In the genomic region with DNA sequence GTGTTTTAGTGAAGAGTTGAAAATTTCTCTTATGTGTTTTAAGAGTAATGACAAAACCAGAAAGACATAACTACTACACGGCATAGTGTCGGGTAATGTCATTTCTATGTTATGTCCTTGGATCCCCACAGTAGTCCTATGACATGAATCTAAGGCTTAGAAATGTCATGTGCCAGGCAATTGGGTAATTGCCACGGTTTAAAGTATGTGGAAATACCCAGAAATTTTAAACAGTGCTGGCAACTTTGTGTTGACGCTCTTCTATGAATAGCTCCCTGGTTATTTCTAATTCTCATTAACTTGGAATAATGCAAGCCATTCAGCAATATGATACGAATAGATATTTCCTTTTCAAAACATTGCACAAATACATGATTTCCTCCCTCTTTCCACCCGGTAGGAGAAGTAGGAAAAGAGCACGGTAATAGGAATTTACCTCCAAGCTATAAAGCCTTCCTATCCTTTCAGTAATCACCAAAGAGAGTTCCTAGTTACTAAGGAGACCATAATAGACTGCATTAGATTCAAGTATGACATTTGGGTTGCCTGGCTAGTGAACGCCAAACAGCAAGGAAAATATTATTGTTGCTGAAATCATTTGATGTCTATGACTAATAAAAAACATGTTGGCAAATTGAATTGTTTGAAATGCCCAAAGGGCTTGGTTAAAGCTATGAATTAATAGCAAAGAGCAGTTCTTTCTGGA, we compare ENCODE assay signal across 12 cellular contexts.
DNase-seq lines count a peak whose midpoint lies in the region; ATAC-seq, FAIRE-seq and TF ChIP-seq lines count a peak whose summit lies in the region.
"Had no signal": no experiment of that assay in that cellular context is flagged by ENCODE, and none has a peak within 500 bp of the region (broad histone marks: within the 10 kb centered on the region; RNA-seq: fewer than 3 reads in every experiment).

No MANE protein-coding gene starts in this region.

- H3K36me3 Mint-ChIP-seq in activated T-cell treated with anti-CD3 and anti-CD28 coated beads, Interleukin-2, amount 50 U/mL, for 72 hours (ENCODE audit: insufficient read depth in 2 of 2) = no peaks in the 10 kb centered on the region
- H3K36me3 Mint-ChIP-seq: activated naive CD4-positive, alpha-beta T cell treated with anti-CD3 and anti-CD28 coated beads, Interleukin-2, amount 50 U/mL, for 24 hours; natural killer cell treated with Interleukin-12 subunit alpha and Interleukin-12 subunit beta and Interleukin-15 and Interleukin-18, amount 100 ng/mL, for 72 hours had no signal

- ATAC-seq in HG02981 (IDR thresholded peaks at IDR 0.05; ENCODE audit: unreplicated experiment) = no peak
- no peak for ATAC-seq in activated T-cell treated with anti-CD3 and anti-CD28 coated beads, Interleukin-2, amount 50 U/mL, for 72 hours (replicated peaks in 1 of 2)
- ATAC-seq: activated CD8-positive, alpha-beta T cell treated with anti-CD3 and anti-CD28 coated beads for 36 hours had no signal

- H3K4me3 ChIP-seq in Karpas-422 (ENCODE audit: low read length) (peak overlapping the region; percentile 46), breast epithelium (no peak overlapping the region), keratinocyte (ENCODE audit: control insufficient read depth in 2 of 3, extremely low read depth in 1 of 3, insufficient read depth in 2 of 3, low read depth in 1 of 3, low read length in 3 of 3) (no peak overlapping the region)

- H3K9me2 ChIP-seq in Karpas-422 (replicated peaks; ENCODE audit: insufficient read depth, low read length) = no peaks in the 10 kb centered on the region

- H3K9me1 ChIP-seq in keratinocyte (ENCODE audit: control insufficient read depth, extremely low read depth, insufficient read depth, low read length) = no peaks in the 10 kb centered on the region

- H3K27ac Mint-ChIP-seq in activated T-cell treated with anti-CD3 and anti-CD28 coated beads, Interleukin-2, amount 50 U/mL, for 72 hours = no peak overlapping the region
- H3K27ac Mint-ChIP-seq: activated CD8-positive, alpha-beta T cell treated with anti-CD3 and anti-CD28 coated beads for 36 hours; activated naive CD4-positive, alpha-beta T cell treated with anti-CD3 and anti-CD28 coated beads, Interleukin-2, amount 50 U/mL, for 24 hours; natural killer cell treated with Interleukin-12 subunit alpha and Interleukin-12 subunit beta and Interleukin-15 and Interleukin-18, amount 100 ng/mL, for 72 hours had no signal

- peak overlapping the region; percentile 72 for H3K4me2 ChIP-seq in Karpas-422 (ENCODE audit: low read depth, low read length, poor library complexity, severe bottlenecking)
- peak overlapping the region; percentile 15 for H3K4me2 ChIP-seq in keratinocyte (ENCODE audit: control insufficient read depth, extremely low read depth, insufficient read depth, low read depth, low read length)

- no peaks in the 10 kb centered on the region for H3K27me3 Mint-ChIP-seq in activated T-cell treated with anti-CD3 and anti-CD28 coated beads, Interleukin-2, amount 50 U/mL, for 72 hours (ENCODE audit: low read depth)
- H3K27me3 Mint-ChIP-seq: activated CD8-positive, alpha-beta T cell treated with anti-CD3 and anti-CD28 coated beads for 36 hours had no signal

- H3K79me2 ChIP-seq in Karpas-422 (ENCODE audit: low read length) = peaks cover 2% of the 10 kb centered on the region; the same call in 1 of the 2 replicates
- no peaks in the 10 kb centered on the region for H3K79me2 ChIP-seq in keratinocyte (ENCODE audit: control insufficient read depth, insufficient read depth, low read length)

- H3K27ac ChIP-seq in Karpas-422 (ENCODE audit: low read length) (peak overlapping the region; percentile 97), breast epithelium (peak overlapping the region; percentile 86 to 92), keratinocyte (ENCODE audit: control insufficient read depth, insufficient read depth, low read length) (peak overlapping the region; percentile 1)

- dilution Hi-C loops in keratinocyte (cut with MboI; ENCODE audit: extremely low pct_ligation_motif_present, low sequenced_read_pairs) = no loop called here

- DNase-seq in Karpas-422 (peak; percentile 72), breast epithelium (ENCODE audit: low spot score in 2 of 2) (no peak), keratinocyte (ENCODE audit: low read depth, low spot score) (no peak), stromal cell of bone marrow (ENCODE audit: low read depth) (peak; percentile 68), T-helper 1 cell (no peak)
- no peak for DNase-seq in effector CD8-positive, alpha-beta T cell (lab: John Stamatoyannopoulos, UW)
- DNase-seq in activated T-cell treated with anti-CD3 and anti-CD28 coated beads, Interleukin-2, amount 50 U/mL, for 72 hours = no peak
- DNase-seq: activated CD8-positive, alpha-beta T cell treated with anti-CD3 and anti-CD28 coated beads for 36 hours; NCI-H187 treated with DMSO at 0.1 percent for 48 hours had no signal

- H3K9me3 Mint-ChIP-seq in activated T-cell treated with anti-CD3 and anti-CD28 coated beads, Interleukin-2, amount 50 U/mL, for 72 hours = no peaks in the 10 kb centered on the region
- H3K9me3 Mint-ChIP-seq: activated CD8-positive, alpha-beta T cell treated with anti-CD3 and anti-CD28 coated beads for 36 hours; activated naive CD4-positive, alpha-beta T cell treated with anti-CD3 and anti-CD28 coated beads, Interleukin-2, amount 50 U/mL, for 24 hours; natural killer cell treated with Interleukin-12 subunit alpha and Interleukin-12 subunit beta and Interleukin-15 and Interleukin-18, amount 100 ng/mL, for 72 hours had no signal

- H3K4me1 ChIP-seq in Karpas-422 (ENCODE audit: low read length) (peaks cover 98% of the 10 kb centered on the region), breast epithelium (no peaks in the 10 kb centered on the region), keratinocyte (ENCODE audit: control insufficient read depth, extremely low read depth, insufficient read depth, low read length) (peaks cover 21% of the 10 kb centered on the region)

- no peak overlapping the region for H2AFZ ChIP-seq in Karpas-422 (ENCODE audit: low read length)
- no peak overlapping the region for H2AFZ ChIP-seq in keratinocyte (ENCODE audit: control insufficient read depth, low read length)

- peak overlapping the region; percentile 70 for H3K9ac ChIP-seq in Karpas-422 (ENCODE audit: low read length)
- no peak overlapping the region for H3K9ac ChIP-seq in keratinocyte (ENCODE audit: control insufficient read depth, extremely low read depth, insufficient read depth, low read length)

- H3K4me1 Mint-ChIP-seq in activated T-cell treated with anti-CD3 and anti-CD28 coated beads, Interleukin-2, amount 50 U/mL, for 72 hours (ENCODE audit: low read depth) = peaks cover 5% of the 10 kb centered on the region
- H3K4me1 Mint-ChIP-seq: activated naive CD4-positive, alpha-beta T cell treated with anti-CD3 and anti-CD28 coated beads, Interleukin-2, amount 50 U/mL, for 24 hours had no signal

- H3K36me3 ChIP-seq in Karpas-422 (ENCODE audit: insufficient read depth, low read length) (no peaks in the 10 kb centered on the region), breast epithelium (no peaks in the 10 kb centered on the region), keratinocyte (ENCODE audit: control insufficient read depth in 2 of 2, extremely low read depth in 1 of 2, insufficient read depth in 2 of 2, low read length in 2 of 2) (no peaks in the 10 kb centered on the region)

- no peak for TF ChIP-seq POLR2A in breast epithelium (IDR thresholded peaks at IDR 0.05)

- no peak for FAIRE-seq in keratinocyte (lab: Jason Lieb, UNC)

- H3K9me3 ChIP-seq in Karpas-422 (ENCODE audit: low read length) (no peaks in the 10 kb centered on the region), breast epithelium (no peaks in the 10 kb centered on the region), keratinocyte (ENCODE audit: control insufficient read depth, low read depth, low read length) (no peaks in the 10 kb centered on the region)

- TF ChIP-seq CTCF in breast epithelium (IDR thresholded peaks at IDR 0.05) = no peak
- no peak for TF ChIP-seq CTCF in keratinocyte (optimal IDR thresholded peaks at IDR 0.05 in 1 of 3, IDR thresholded peaks at IDR 0.05 in 1 of 3, conservative IDR thresholded peaks at IDR 0.05 in 1 of 3; ENCODE audit: extremely low read depth in 1 of 3, insufficient read depth in 2 of 3, low read length in 3 of 3)

- H4K20me1 ChIP-seq in Karpas-422 (ENCODE audit: insufficient read depth, low read depth, low read length) (no peaks in the 10 kb centered on the region), keratinocyte (ENCODE audit: control insufficient read depth, extremely low read depth, insufficient read depth, low read length) (no peaks in the 10 kb centered on the region)

- no peaks in the 10 kb centered on the region for H3K27me3 ChIP-seq in Karpas-422 (ENCODE audit: low read length)
- H3K27me3 ChIP-seq in breast epithelium = no peaks in the 10 kb centered on the region
- no peaks in the 10 kb centered on the region for H3K27me3 ChIP-seq in keratinocyte (ENCODE audit: control insufficient read depth, extremely low read depth, insufficient read depth, low read length)

- intact Hi-C loops in breast epithelium (cut with DNase I; ENCODE audit: low total_unique reads) = no loop called here

- H3K4me3 Mint-ChIP-seq in activated T-cell treated with anti-CD3 and anti-CD28 coated beads, Interleukin-2, amount 50 U/mL, for 72 hours = no peak overlapping the region
- H3K4me3 Mint-ChIP-seq: activated CD8-positive, alpha-beta T cell treated with anti-CD3 and anti-CD28 coated beads for 36 hours; activated naive CD4-positive, alpha-beta T cell treated with anti-CD3 and anti-CD28 coated beads, Interleukin-2, amount 50 U/mL, for 24 hours; natural killer cell treated with Interleukin-12 subunit alpha and Interleukin-12 subunit beta and Interleukin-15 and Interleukin-18, amount 100 ng/mL, for 72 hours had no signal

Comparison
In these comparisons a context has a peak if more than half of its experiments do, and no peak if none do; other contexts are left out.
1. DNase-seq: peak in Karpas-422 (single experiment) and stromal cell of bone marrow (single experiment); none in breast epithelium (0 of 2), keratinocyte (single experiment), T-helper 1 cell (0 of 5), effector CD8-positive, alpha-beta T cell (single experiment) and activated T-cell treated with anti-CD3 and anti-CD28 coated beads, Interleukin-2, amount 50 U/mL, for 72 hours (0 of 2).
2. H3K27ac ChIP-seq: peak in every context shown above with its lines; median percentile 97 in Karpas-422; 89 in breast epithelium; 1 in keratinocyte.